ENCODE assay signal across 2 cellular contexts in genomic region chr2:168454737-168455691, GRCh38.
A peak's percentile ranks its signal among the peaks of the same experiment; 100 is the strongest.
TF ChIP-seq lines count a peak whose summit lies in the region.

No MANE protein-coding gene starts in this region.

TF ChIP-seq in HEK293, 187 proteins besides CTCF, POLR2A, EP300 and RAD21 (continued from another document):
- TF ChIP-seq, protein P1, sequence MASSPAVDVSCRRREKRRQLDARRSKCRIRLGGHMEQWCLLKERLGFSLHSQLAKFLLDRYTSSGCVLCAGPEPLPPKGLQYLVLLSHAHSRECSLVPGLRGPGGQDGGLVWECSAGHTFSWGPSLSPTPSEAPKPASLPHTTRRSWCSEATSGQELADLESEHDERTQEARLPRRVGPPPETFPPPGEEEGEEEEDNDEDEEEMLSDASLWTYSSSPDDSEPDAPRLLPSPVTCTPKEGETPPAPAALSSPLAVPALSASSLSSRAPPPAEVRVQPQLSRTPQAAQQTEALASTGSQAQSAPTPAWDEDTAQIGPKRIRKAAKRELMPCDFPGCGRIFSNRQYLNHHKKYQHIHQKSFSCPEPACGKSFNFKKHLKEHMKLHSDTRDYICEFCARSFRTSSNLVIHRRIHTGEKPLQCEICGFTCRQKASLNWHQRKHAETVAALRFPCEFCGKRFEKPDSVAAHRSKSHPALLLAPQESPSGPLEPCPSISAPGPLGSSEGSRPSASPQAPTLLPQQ (tag by site-specific recombination; IDR thresholded peaks at IDR 0.05), result no peak
- TF ChIP-seq ZNF513 (tag by site-specific recombination; IDR thresholded peaks at IDR 0.05) (peak; percentile 94), SETDB1 (IDR thresholded peaks at IDR 0.05; ENCODE audit: insufficient read length, low read length) (peak; percentile 66), TRIM28 (IDR thresholded peaks at IDR 0.05; ENCODE audit: borderline replicate concordance, low read length) (no peak)

TF ChIP-seq in GM12878, 131 proteins besides CTCF, POLR2A, EP300 and RAD21 (continued from another document):
- TF ChIP-seq, protein P2, sequence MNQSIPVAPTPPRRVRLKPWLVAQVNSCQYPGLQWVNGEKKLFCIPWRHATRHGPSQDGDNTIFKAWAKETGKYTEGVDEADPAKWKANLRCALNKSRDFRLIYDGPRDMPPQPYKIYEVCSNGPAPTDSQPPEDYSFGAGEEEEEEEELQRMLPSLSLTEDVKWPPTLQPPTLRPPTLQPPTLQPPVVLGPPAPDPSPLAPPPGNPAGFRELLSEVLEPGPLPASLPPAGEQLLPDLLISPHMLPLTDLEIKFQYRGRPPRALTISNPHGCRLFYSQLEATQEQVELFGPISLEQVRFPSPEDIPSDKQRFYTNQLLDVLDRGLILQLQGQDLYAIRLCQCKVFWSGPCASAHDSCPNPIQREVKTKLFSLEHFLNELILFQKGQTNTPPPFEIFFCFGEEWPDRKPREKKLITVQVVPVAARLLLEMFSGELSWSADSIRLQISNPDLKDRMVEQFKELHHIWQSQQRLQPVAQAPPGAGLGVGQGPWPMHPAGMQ (IDR thresholded peaks at IDR 0.05; ENCODE audit: borderline replicate concordance), result no peak
- no peak for TF ChIP-seq ZNF217 (IDR thresholded peaks at IDR 0.05)
- TF ChIP-seq MTA2 (IDR thresholded peaks at IDR 0.05; ENCODE audit: low read depth), result no peak
- TF ChIP-seq SUZ12 (IDR thresholded peaks at IDR 0.05; ENCODE audit: unreplicated experiment), result no peak
- no peak for TF ChIP-seq SMC3 (IDR thresholded peaks at IDR 0.05; ENCODE audit: borderline replicate concordance, low read length)
- TF ChIP-seq YY1 (IDR thresholded peaks at IDR 0.05; ENCODE audit: low read depth, low read length), result no peak
- TF ChIP-seq CHD2 (IDR thresholded peaks at IDR 0.05; ENCODE audit: borderline replicate concordance, low read depth, low read length), result no peak
- TF ChIP-seq HDAC2 (IDR thresholded peaks at IDR 0.05), result no peak
- no peak for TF ChIP-seq RBBP5 (conservative IDR thresholded peaks at IDR 0.05)
- TF ChIP-seq ZNF622 (IDR thresholded peaks at IDR 0.05), result no peak
- no peak for TF ChIP-seq KAT2A (conservative IDR thresholded peaks at IDR 0.05; ENCODE audit: control insufficient read depth, low read depth, low read length)
- TF ChIP-seq TCF12 (IDR thresholded peaks at IDR 0.05; ENCODE audit: low read depth, low read length), result no peak
- TF ChIP-seq BHLHE40 (IDR thresholded peaks at IDR 0.05; ENCODE audit: borderline replicate concordance in 1 of 2, low read depth in 2 of 2, low read length in 1 of 2), result no peak
- TF ChIP-seq, protein P3, sequence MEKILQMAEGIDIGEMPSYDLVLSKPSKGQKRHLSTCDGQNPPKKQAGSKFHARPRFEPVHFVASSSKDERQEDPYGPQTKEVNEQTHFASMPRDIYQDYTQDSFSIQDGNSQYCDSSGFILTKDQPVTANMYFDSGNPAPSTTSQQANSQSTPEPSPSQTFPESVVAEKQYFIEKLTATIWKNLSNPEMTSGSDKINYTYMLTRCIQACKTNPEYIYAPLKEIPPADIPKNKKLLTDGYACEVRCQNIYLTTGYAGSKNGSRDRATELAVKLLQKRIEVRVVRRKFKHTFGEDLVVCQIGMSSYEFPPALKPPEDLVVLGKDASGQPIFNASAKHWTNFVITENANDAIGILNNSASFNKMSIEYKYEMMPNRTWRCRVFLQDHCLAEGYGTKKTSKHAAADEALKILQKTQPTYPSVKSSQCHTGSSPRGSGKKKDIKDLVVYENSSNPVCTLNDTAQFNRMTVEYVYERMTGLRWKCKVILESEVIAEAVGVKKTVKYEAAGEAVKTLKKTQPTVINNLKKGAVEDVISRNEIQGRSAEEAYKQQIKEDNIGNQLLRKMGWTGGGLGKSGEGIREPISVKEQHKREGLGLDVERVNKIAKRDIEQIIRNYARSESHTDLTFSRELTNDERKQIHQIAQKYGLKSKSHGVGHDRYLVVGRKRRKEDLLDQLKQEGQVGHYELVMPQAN (conservative IDR thresholded peaks at IDR 0.05), result no peak
- TF ChIP-seq PRDM15 (CRISPR knock-in tag; IDR thresholded peaks at IDR 0.05), result no peak
